1 cellular context compared by ENCODE assay signal in the genomic region with DNA sequence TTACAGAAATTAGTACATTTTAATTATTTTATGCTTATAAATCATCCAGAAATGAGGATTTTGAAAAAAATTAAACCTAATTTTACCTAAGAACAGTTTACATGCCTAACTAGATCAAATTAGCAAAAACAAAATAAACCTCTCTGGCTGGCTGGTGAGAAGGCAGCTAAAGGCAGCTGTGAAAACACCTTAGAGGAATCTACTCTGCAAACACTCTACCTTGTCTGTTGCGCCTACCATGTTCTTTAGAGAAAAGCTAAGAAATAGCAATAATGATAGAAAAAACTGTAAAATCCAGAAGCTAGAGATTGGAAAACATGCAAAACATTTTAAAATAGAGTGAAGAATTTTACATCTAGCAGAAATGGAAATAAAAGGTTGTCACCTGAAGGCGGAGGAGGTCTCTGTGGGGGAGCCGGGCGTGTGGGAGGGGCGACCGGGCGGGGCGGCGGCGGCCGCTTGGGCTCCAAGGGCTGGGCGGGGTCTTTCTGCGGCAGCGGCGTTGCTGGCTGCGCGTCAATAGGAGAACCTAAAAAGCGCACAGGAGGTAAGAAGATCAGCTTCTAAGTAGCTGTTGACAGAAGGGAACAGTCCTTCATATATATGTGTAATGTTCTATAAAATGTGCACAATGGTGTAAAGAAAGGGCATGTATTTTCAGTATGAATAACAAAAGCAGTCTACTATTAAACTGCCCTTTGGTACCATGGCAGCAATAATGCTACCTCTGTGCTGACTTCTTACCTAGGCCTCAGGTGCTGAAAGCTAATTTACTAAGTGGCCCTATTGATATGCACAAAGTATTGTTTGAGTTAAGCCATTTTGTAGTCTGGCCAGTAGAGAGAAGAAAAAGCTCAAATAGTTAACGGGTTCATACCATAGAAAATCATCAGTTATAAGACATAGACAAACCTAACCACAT.
A peak's percentile ranks its signal among the peaks of the same experiment; 100 is the strongest.
TF ChIP-seq lines count a peak whose summit lies in the region.

No MANE protein-coding gene starts in this region.

TF ChIP-seq in K562, 482 proteins besides CTCF, POLR2A, EP300 and RAD21:
- TF ChIP-seq, protein P1, sequence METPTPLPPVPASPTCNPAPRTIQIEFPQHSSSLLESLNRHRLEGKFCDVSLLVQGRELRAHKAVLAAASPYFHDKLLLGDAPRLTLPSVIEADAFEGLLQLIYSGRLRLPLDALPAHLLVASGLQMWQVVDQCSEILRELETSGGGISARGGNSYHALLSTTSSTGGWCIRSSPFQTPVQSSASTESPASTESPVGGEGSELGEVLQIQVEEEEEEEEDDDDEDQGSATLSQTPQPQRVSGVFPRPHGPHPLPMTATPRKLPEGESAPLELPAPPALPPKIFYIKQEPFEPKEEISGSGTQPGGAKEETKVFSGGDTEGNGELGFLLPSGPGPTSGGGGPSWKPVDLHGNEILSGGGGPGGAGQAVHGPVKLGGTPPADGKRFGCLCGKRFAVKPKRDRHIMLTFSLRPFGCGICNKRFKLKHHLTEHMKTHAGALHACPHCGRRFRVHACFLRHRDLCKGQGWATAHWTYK (CRISPR knock-in tag; IDR thresholded peaks at IDR 0.05), result no peak
- 0 out of 4 replicates have a peak, but pooled peaks have one; percentile 31 to 45 for TF ChIP-seq MAZ (CRISPR knock-in tag; conservative IDR thresholded peaks at IDR 0.05 in 1 of 2, IDR thresholded peaks at IDR 0.05 in 1 of 2)
- TF ChIP-seq ZBTB7A (IDR thresholded peaks at IDR 0.05; ENCODE audit: borderline replicate concordance, control insufficient read depth, low read depth, low read length), result peak; percentile 85
- TF ChIP-seq, protein P2, sequence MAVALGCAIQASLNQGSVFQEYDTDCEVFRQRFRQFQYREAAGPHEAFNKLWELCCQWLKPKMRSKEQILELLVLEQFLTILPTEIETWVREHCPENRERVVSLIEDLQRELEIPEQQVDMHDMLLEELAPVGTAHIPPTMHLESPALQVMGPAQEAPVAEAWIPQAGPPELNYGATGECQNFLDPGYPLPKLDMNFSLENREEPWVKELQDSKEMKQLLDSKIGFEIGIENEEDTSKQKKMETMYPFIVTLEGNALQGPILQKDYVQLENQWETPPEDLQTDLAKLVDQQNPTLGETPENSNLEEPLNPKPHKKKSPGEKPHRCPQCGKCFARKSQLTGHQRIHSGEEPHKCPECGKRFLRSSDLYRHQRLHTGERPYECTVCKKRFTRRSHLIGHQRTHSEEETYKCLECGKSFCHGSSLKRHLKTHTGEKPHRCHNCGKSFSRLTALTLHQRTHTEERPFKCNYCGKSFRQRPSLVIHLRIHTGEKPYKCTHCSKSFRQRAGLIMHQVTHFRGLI (CRISPR knock-in tag; IDR thresholded peaks at IDR 0.05), result no peak
- TF ChIP-seq, protein P3, sequence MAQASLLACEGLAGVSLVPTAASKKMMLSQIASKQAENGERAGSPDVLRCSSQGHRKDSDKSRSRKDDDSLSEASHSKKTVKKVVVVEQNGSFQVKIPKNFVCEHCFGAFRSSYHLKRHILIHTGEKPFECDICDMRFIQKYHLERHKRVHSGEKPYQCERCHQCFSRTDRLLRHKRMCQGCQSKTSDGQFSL (CRISPR knock-in tag; IDR thresholded peaks at IDR 0.05), result no peak
- TF ChIP-seq, protein P3 (tag; IDR thresholded peaks at IDR 0.05), result 0 out of 4 replicates have a peak, but pooled peaks of 1 of the 2 experiments have one; percentile 34
- TF ChIP-seq CXXC5 (CRISPR knock-in tag; IDR thresholded peaks at IDR 0.05), result peak; percentile 50
- TF ChIP-seq, protein P4, sequence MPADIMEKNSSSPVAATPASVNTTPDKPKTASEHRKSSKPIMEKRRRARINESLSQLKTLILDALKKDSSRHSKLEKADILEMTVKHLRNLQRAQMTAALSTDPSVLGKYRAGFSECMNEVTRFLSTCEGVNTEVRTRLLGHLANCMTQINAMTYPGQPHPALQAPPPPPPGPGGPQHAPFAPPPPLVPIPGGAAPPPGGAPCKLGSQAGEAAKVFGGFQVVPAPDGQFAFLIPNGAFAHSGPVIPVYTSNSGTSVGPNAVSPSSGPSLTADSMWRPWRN (IDR thresholded peaks at IDR 0.05; ENCODE audit: low read depth), result no peak
- TF ChIP-seq RAD51 (IDR thresholded peaks at IDR 0.05; ENCODE audit: borderline replicate concordance, low read depth), result no peak
- TF ChIP-seq ZFP36 (IDR thresholded peaks at IDR 0.05; ENCODE audit: low read depth, low read length, partially characterized antibody), result peak; percentile 88
- TF ChIP-seq, protein P5, sequence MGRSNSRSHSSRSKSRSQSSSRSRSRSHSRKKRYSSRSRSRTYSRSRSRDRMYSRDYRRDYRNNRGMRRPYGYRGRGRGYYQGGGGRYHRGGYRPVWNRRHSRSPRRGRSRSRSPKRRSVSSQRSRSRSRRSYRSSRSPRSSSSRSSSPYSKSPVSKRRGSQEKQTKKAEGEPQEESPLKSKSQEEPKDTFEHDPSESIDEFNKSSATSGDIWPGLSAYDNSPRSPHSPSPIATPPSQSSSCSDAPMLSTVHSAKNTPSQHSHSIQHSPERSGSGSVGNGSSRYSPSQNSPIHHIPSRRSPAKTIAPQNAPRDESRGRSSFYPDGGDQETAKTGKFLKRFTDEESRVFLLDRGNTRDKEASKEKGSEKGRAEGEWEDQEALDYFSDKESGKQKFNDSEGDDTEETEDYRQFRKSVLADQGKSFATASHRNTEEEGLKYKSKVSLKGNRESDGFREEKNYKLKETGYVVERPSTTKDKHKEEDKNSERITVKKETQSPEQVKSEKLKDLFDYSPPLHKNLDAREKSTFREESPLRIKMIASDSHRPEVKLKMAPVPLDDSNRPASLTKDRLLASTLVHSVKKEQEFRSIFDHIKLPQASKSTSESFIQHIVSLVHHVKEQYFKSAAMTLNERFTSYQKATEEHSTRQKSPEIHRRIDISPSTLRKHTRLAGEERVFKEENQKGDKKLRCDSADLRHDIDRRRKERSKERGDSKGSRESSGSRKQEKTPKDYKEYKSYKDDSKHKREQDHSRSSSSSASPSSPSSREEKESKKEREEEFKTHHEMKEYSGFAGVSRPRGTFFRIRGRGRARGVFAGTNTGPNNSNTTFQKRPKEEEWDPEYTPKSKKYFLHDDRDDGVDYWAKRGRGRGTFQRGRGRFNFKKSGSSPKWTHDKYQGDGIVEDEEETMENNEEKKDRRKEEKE (IDR thresholded peaks at IDR 0.05; ENCODE audit: borderline replicate concordance in 1 of 2, control insufficient read depth in 1 of 2, low read depth in 2 of 2, low read length in 1 of 2), result no peak
- TF ChIP-seq, protein P6, sequence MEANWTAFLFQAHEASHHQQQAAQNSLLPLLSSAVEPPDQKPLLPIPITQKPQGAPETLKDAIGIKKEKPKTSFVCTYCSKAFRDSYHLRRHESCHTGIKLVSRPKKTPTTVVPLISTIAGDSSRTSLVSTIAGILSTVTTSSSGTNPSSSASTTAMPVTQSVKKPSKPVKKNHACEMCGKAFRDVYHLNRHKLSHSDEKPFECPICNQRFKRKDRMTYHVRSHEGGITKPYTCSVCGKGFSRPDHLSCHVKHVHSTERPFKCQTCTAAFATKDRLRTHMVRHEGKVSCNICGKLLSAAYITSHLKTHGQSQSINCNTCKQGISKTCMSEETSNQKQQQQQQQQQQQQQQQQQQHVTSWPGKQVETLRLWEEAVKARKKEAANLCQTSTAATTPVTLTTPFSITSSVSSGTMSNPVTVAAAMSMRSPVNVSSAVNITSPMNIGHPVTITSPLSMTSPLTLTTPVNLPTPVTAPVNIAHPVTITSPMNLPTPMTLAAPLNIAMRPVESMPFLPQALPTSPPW (CRISPR knock-in tag; IDR thresholded peaks at IDR 0.05), result peak; percentile 77
- TF ChIP-seq, protein P7, sequence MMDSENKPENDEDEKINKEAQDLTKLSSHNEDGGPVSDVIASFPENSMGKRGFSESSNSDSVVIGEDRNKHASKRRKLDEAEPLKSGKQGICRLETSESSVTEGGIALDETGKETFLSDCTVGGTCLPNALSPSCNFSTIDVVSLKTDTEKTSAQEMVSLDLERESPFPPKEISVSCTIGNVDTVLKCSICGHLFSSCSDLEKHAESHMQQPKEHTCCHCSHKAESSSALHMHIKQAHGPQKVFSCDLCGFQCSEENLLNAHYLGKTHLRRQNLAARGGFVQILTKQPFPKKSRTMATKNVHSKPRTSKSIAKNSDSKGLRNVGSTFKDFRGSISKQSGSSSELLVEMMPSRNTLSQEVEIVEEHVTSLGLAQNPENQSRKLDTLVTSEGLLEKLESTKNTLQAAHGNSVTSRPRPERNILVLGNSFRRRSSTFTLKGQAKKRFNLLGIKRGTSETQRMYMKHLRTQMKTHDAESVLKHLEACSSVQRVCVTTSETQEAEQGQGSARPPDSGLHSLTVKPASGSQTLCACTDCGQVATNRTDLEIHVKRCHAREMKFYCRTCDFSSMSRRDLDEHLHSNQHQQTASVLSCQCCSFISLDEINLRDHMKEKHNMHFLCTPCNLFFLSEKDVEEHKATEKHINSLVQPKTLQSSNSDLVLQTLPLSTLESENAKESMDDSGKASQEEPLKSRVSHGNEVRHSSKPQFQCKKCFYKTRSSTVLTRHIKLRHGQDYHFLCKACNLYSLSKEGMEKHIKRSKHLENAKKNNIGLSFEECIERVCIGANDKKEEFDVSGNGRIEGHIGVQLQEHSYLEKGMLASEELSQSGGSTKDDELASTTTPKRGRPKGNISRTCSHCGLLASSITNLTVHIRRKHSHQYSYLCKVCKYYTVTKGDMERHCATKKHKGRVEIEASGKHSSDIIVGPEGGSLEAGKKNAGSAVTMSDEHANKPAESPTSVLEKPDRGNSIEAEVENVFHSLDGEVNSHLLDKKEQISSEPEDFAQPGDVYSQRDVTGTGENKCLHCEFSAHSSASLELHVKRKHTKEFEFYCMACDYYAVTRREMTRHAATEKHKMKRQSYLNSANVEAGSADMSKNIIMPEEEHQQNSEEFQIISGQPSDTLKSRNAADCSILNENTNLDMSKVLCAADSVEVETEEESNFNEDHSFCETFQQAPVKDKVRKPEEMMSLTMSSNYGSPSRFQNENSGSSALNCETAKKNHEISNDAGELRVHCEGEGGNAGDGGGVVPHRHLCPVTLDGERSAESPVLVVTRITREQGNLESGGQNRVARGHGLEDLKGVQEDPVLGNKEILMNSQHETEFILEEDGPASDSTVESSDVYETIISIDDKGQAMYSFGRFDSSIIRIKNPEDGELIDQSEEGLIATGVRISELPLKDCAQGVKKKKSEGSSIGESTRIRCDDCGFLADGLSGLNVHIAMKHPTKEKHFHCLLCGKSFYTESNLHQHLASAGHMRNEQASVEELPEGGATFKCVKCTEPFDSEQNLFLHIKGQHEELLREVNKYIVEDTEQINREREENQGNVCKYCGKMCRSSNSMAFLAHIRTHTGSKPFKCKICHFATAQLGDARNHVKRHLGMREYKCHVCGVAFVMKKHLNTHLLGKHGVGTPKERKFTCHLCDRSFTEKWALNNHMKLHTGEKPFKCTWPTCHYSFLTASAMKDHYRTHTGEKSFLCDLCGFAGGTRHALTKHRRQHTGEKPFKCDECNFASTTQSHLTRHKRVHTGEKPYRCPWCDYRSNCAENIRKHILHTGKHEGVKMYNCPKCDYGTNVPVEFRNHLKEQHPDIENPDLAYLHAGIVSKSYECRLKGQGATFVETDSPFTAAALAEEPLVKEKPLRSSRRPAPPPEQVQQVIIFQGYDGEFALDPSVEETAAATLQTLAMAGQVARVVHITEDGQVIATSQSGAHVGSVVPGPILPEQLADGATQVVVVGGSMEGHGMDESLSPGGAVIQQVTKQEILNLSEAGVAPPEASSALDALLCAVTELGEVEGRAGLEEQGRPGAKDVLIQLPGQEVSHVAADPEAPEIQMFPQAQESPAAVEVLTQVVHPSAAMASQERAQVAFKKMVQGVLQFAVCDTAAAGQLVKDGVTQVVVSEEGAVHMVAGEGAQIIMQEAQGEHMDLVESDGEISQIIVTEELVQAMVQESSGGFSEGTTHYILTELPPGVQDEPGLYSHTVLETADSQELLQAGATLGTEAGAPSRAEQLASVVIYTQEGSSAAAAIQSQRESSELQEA (IDR thresholded peaks at IDR 0.05; ENCODE audit: low read depth), result 0 out of 2 replicates have a peak, but pooled peaks have one; percentile 31
- TF ChIP-seq, protein P8, sequence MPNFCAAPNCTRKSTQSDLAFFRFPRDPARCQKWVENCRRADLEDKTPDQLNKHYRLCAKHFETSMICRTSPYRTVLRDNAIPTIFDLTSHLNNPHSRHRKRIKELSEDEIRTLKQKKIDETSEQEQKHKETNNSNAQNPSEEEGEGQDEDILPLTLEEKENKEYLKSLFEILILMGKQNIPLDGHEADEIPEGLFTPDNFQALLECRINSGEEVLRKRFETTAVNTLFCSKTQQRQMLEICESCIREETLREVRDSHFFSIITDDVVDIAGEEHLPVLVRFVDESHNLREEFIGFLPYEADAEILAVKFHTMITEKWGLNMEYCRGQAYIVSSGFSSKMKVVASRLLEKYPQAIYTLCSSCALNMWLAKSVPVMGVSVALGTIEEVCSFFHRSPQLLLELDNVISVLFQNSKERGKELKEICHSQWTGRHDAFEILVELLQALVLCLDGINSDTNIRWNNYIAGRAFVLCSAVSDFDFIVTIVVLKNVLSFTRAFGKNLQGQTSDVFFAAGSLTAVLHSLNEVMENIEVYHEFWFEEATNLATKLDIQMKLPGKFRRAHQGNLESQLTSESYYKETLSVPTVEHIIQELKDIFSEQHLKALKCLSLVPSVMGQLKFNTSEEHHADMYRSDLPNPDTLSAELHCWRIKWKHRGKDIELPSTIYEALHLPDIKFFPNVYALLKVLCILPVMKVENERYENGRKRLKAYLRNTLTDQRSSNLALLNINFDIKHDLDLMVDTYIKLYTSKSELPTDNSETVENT (CRISPR knock-in tag; IDR thresholded peaks at IDR 0.05), result no peak
- TF ChIP-seq SMAD4 (CRISPR knock-in tag; conservative IDR thresholded peaks at IDR 0.05), result 0 out of 2 replicates have a peak, but pooled peaks have one; percentile 33
- peak; percentile 60 for TF ChIP-seq HNRNPLL (IDR thresholded peaks at IDR 0.05; ENCODE audit: low read depth, low read length, poor library complexity, severe bottlenecking)
- no peak for TF ChIP-seq EP400 (IDR thresholded peaks at IDR 0.05)
- TF ChIP-seq MEIS2 (IDR thresholded peaks at IDR 0.05; ENCODE audit: partially characterized antibody), result peak; percentile 27
- 0 out of 2 replicates have a peak, but pooled peaks have one; percentile 10 for TF ChIP-seq CREM (IDR thresholded peaks at IDR 0.05; ENCODE audit: low read depth)
- TF ChIP-seq, protein P9, sequence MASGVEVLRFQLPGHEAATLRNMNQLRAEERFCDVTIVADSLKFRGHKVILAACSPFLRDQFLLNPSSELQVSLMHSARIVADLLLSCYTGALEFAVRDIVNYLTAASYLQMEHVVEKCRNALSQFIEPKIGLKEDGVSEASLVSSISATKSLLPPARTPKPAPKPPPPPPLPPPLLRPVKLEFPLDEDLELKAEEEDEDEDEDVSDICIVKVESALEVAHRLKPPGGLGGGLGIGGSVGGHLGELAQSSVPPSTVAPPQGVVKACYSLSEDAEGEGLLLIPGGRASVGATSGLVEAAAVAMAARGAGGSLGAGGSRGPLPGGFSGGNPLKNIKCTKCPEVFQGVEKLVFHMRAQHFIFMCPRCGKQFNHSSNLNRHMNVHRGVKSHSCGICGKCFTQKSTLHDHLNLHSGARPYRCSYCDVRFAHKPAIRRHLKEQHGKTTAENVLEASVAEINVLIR (CRISPR knock-in tag; IDR thresholded peaks at IDR 0.05), result no peak
- no peak for TF ChIP-seq SREBF1 (IDR thresholded peaks at IDR 0.05; ENCODE audit: borderline replicate concordance, low read depth, low read length)
- TF ChIP-seq CCNT2 (IDR thresholded peaks at IDR 0.05; ENCODE audit: borderline replicate concordance, extremely low read depth, insufficient read length, low read depth, low read length), result peak; percentile 58
